ENCODE assay signal across 8 cellular contexts in genomic region chr4:76758290-76758882, GRCh38.
DNase-seq lines count a peak whose midpoint lies in the region; ATAC-seq and TF ChIP-seq lines count a peak whose summit lies in the region.

No MANE protein-coding gene starts in this region.

- H3K4me3 ChIP-seq in DOHH2 (ENCODE audit: low read length), result no peak overlapping the region

- no peaks in the 10 kb centered on the region for H3K36me3 ChIP-seq in DOHH2 (ENCODE audit: control insufficient read depth, low read length)

- H3K4me1 Mint-ChIP-seq in progenitor cell of endocrine pancreas (ENCODE audit: low read depth), result no peaks in the 10 kb centered on the region

- peaks cover 20% of the 10 kb centered on the region for H3K27me3 ChIP-seq in DOHH2 (ENCODE audit: control insufficient read depth, low read length)

- H3K4me1 ChIP-seq in DOHH2 (ENCODE audit: control insufficient read depth, low read length), result no peaks in the 10 kb centered on the region

- no peaks in the 10 kb centered on the region for H3K9me2 ChIP-seq in DOHH2 (replicated peaks; ENCODE audit: control insufficient read depth, low read length)

- H3K9me3 Mint-ChIP-seq in progenitor cell of endocrine pancreas (ENCODE audit: low read depth), result no peaks in the 10 kb centered on the region

- no peaks in the 10 kb centered on the region for H3K9me3 ChIP-seq in DOHH2 (ENCODE audit: control insufficient read depth, insufficient read depth, low read length)

- H4K20me1 ChIP-seq in DOHH2 (ENCODE audit: control insufficient read depth, insufficient read depth, low read depth, low read length), result no peaks in the 10 kb centered on the region

- no peak overlapping the region for H3K27ac Mint-ChIP-seq in progenitor cell of endocrine pancreas

- H3K27me3 Mint-ChIP-seq in progenitor cell of endocrine pancreas, result no peaks in the 10 kb centered on the region

- TF ChIP-seq CTCF in DOHH2 (IDR thresholded peaks at IDR 0.05; ENCODE audit: low read depth, low read length, poor library complexity, severe bottlenecking) (peak; percentile 81), progenitor cell of endocrine pancreas (IDR thresholded peaks at IDR 0.05; ENCODE audit: unreplicated experiment) (peak; percentile 90)

- H3F3A ChIP-seq in DOHH2 (ENCODE audit: control insufficient read depth, insufficient read depth), result no peaks in the 10 kb centered on the region

- H3K4me3 Mint-ChIP-seq in progenitor cell of endocrine pancreas (ENCODE audit: low read depth), result no peak overlapping the region

- peaks cover 28% of the 10 kb centered on the region for H3K36me3 Mint-ChIP-seq in progenitor cell of endocrine pancreas (ENCODE audit: insufficient read depth)

- no peak overlapping the region for H3K27ac ChIP-seq in DOHH2 (ENCODE audit: low read depth, low read length)

- ATAC-seq in HG03175 (IDR thresholded peaks at IDR 0.05; ENCODE audit: unreplicated experiment) (peak; percentile 49), GM21737 (IDR thresholded peaks at IDR 0.05; ENCODE audit: unreplicated experiment) (no peak), GM18861 (IDR thresholded peaks at IDR 0.05; ENCODE audit: unreplicated experiment) (no peak), HG03095 (IDR thresholded peaks at IDR 0.05; ENCODE audit: unreplicated experiment) (no peak)

- H3K79me2 ChIP-seq in DOHH2 (ENCODE audit: control insufficient read depth, low read length), result no peaks in the 10 kb centered on the region

- DNase-seq in SKM-1 (lab: John Stamatoyannopoulos, UW; ENCODE audit: unreplicated experiment) (peak; percentile 14), fibroblast of the conjunctiva (ENCODE audit: low read depth) (peak; percentile 67), progenitor cell of endocrine pancreas (ENCODE audit: low spot score, unreplicated experiment) (no peak)

- no peak overlapping the region for H3K4me2 ChIP-seq in DOHH2 (ENCODE audit: low read length)
